In the genomic region with DNA sequence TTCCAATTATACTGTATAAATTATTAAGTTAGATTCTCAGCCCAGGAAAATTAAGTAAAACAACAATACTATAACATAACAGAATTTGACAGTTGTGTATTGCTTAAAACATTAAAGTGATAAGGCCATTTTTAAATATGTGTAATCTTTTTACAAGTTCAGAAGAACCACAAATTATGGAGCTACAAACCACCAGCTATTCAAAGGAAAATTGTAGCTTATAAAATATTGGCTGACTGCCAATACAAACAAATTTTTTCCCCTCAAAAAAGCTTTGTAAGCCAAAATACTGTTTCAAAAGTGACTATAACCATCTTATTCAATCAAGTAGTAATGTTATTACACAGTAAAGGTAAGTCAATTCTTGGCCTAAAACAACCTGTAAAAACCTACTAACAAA, we compare ENCODE assay signal across 2 cellular contexts.
TF ChIP-seq lines count a peak whose summit lies in the region.

No MANE protein-coding gene starts in this region.

TF ChIP-seq in K562, 482 proteins besides CTCF, POLR2A, EP300 and RAD21:
- TF ChIP-seq RBM15 (IDR thresholded peaks at IDR 0.05; ENCODE audit: insufficient read depth, low read length) (no peak), RFX7 (CRISPR knock-in tag; IDR thresholded peaks at IDR 0.05) (no peak), NFIC (IDR thresholded peaks at IDR 0.05) (peak; percentile 96), NFIX (CRISPR knock-in tag; IDR thresholded peaks at IDR 0.05; ENCODE audit: low read depth) (peak; percentile 83)

TF ChIP-seq in HepG2, 621 proteins besides CTCF, POLR2A, EP300 and RAD21:
- TF ChIP-seq U2AF1 (optimal IDR thresholded peaks at IDR 0.05; ENCODE audit: low read depth, low read length) (no peak), SRSF4 (IDR thresholded peaks at IDR 0.05; ENCODE audit: low read depth, low read length, poor library complexity, severe bottlenecking) (no peak), ZNF180 (CRISPR knock-in tag; IDR thresholded peaks at IDR 0.05; ENCODE audit: borderline replicate concordance, low read depth) (no peak), ZFX (CRISPR knock-in tag; IDR thresholded peaks at IDR 0.05; ENCODE audit: low read depth) (no peak), E2F1 (CRISPR knock-in tag; IDR thresholded peaks at IDR 0.05) (no peak), ZNF891 (CRISPR knock-in tag; IDR thresholded peaks at IDR 0.05) (no peak), IKZF4 (CRISPR knock-in tag; IDR thresholded peaks at IDR 0.05; ENCODE audit: borderline replicate concordance, low read depth, not compliant biosample characterization) (no peak), ZNF446 (CRISPR knock-in tag; IDR thresholded peaks at IDR 0.05) (no peak), HHEX (CRISPR knock-in tag; IDR thresholded peaks at IDR 0.05) (no peak), NBN (conservative IDR thresholded peaks at IDR 0.05) (no peak), ZNF121 (CRISPR knock-in tag; IDR thresholded peaks at IDR 0.05) (no peak), ZNF501 (CRISPR knock-in tag; IDR thresholded peaks at IDR 0.05) (no peak), ZNF557 (CRISPR knock-in tag; IDR thresholded peaks at IDR 0.05) (no peak), MEIS1 (CRISPR knock-in tag; IDR thresholded peaks at IDR 0.05; ENCODE audit: borderline replicate concordance) (no peak), SUZ12 (IDR thresholded peaks at IDR 0.05; ENCODE audit: low read depth, low read length) (no peak), JDP2 (CRISPR knock-in tag; IDR thresholded peaks at IDR 0.05; ENCODE audit: borderline replicate concordance) (no peak), ZBED4 (CRISPR knock-in tag; IDR thresholded peaks at IDR 0.05; ENCODE audit: borderline replicate concordance) (no peak)
- TF ChIP-seq, protein P1, sequence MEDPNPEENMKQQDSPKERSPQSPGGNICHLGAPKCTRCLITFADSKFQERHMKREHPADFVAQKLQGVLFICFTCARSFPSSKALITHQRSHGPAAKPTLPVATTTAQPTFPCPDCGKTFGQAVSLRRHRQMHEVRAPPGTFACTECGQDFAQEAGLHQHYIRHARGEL (CRISPR knock-in tag; IDR thresholded peaks at IDR 0.05) = no peak
- TF ChIP-seq, protein P2, sequence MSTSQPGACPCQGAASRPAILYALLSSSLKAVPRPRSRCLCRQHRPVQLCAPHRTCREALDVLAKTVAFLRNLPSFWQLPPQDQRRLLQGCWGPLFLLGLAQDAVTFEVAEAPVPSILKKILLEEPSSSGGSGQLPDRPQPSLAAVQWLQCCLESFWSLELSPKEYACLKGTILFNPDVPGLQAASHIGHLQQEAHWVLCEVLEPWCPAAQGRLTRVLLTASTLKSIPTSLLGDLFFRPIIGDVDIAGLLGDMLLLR (CRISPR knock-in tag; IDR thresholded peaks at IDR 0.05) = no peak
TF ChIP-seq in HepG2: peak in this region for 0.
